8 cellular contexts compared by ENCODE assay signal in genomic region chr2:12032421-12032820, GRCh38.
DNase-seq lines count a peak whose midpoint lies in the region; ATAC-seq and TF ChIP-seq lines count a peak whose summit lies in the region.

No MANE protein-coding gene starts in this region.

- no peaks in the 10 kb centered on the region for H3K36me3 ChIP-seq in hepatocyte (replicated peaks; ENCODE audit: insufficient read depth, low read depth)

- H2AFZ ChIP-seq in hepatocyte = no peak overlapping the region

- 81% methylated on average over 2 of the region's 2 CpGs for whole genome bisulfite sequencing in hepatocyte (ENCODE audit: low lambda C conversion rate, missing lambda C conversion rate)

- H3K4me3 Mint-ChIP-seq in activated CD4-positive, alpha-beta T cell treated with anti-CD3 and anti-CD28 coated beads, Interleukin-2, amount 10 ng/mL, durations not matched to agents 24 days and 14 days = no peak overlapping the region

- H3K36me3 Mint-ChIP-seq in activated CD4-positive, alpha-beta T cell treated with anti-CD3 and anti-CD28 coated beads, Interleukin-2, amount 10 ng/mL, durations not matched to agents 24 days and 14 days (ENCODE audit: low read depth) = no peaks in the 10 kb centered on the region

- H3K27ac ChIP-seq in hepatocyte = no peak overlapping the region

- no peak for TF ChIP-seq POLR2A in GM18505 (IDR thresholded peaks at IDR 0.05; ENCODE audit: borderline replicate concordance, extremely low read depth, insufficient read depth, insufficient read length)

- no peaks in the 10 kb centered on the region for H3K9me3 ChIP-seq in hepatocyte (ENCODE audit: low read depth)

- peaks cover 10% of the 10 kb centered on the region for H3K9me3 Mint-ChIP-seq in activated CD4-positive, alpha-beta T cell treated with anti-CD3 and anti-CD28 coated beads, Interleukin-2, amount 10 ng/mL, durations not matched to agents 24 days and 14 days

- no peaks in the 10 kb centered on the region for H3K79me2 ChIP-seq in hepatocyte

- no peaks in the 10 kb centered on the region for H4K20me1 ChIP-seq in hepatocyte (ENCODE audit: insufficient read depth, poor library complexity, severe bottlenecking)

- peaks cover 5% of the 10 kb centered on the region for H3K4me1 ChIP-seq in hepatocyte (ENCODE audit: insufficient read depth)

- H3K4me3 ChIP-seq in hepatocyte = no peak overlapping the region

- H3K27me3 Mint-ChIP-seq in activated CD4-positive, alpha-beta T cell treated with anti-CD3 and anti-CD28 coated beads, Interleukin-2, amount 10 ng/mL, durations not matched to agents 24 days and 14 days = peaks cover 14% of the 10 kb centered on the region

- no peaks in the 10 kb centered on the region for H3K27me3 ChIP-seq in hepatocyte

- no peak for TF ChIP-seq CTCF in hepatocyte (IDR thresholded peaks at IDR 0.05; ENCODE audit: poor library complexity)

- H3K4me1 Mint-ChIP-seq in activated CD4-positive, alpha-beta T cell treated with anti-CD3 and anti-CD28 coated beads, Interleukin-2, amount 10 ng/mL, durations not matched to agents 24 days and 14 days = no peaks in the 10 kb centered on the region

- no peak overlapping the region for H3K27ac Mint-ChIP-seq in activated CD4-positive, alpha-beta T cell treated with anti-CD3 and anti-CD28 coated beads, Interleukin-2, amount 10 ng/mL, durations not matched to agents 24 days and 14 days

- ATAC-seq in GM18505 (IDR thresholded peaks at IDR 0.05; ENCODE audit: unreplicated experiment) = peak; percentile 78
- ATAC-seq in GM21529 (IDR thresholded peaks at IDR 0.05; ENCODE audit: unreplicated experiment) = peak; percentile 76
- ATAC-seq in HG03432 (IDR thresholded peaks at IDR 0.05; ENCODE audit: unreplicated experiment) = peak; percentile 81
- ATAC-seq in HG02970 (IDR thresholded peaks at IDR 0.05; ENCODE audit: low FRiP score, unreplicated experiment) = no peak

- no peaks in the 10 kb centered on the region for H3K9me2 ChIP-seq in hepatocyte (replicated peaks; ENCODE audit: insufficient read depth)

- intact Hi-C loops in activated CD4-positive, alpha-beta T cell treated with anti-CD3 and anti-CD28 coated beads, Interleukin-2, amount 10 ng/mL, durations not matched to agents 24 days and 14 days (cut with micrococcal nuclease) = no loop called here

- DNase-seq in fibroblast of gingiva (ENCODE audit: low read depth) (peak; percentile 39), putamen (ENCODE audit: low spot score) (no peak), hepatocyte (ENCODE audit: low spot score) (no peak)
- no peak for DNase-seq in activated CD4-positive, alpha-beta T cell treated with anti-CD3 and anti-CD28 coated beads, Interleukin-2, amount 10 ng/mL, durations not matched to agents 24 days and 14 days

- no peak overlapping the region for H3K4me2 ChIP-seq in hepatocyte
